ENCODE assay signal across 18 cellular contexts in genomic region chr2:215028231-215028630, GRCh38.
DNase-seq lines count a peak whose midpoint lies in the region; ATAC-seq and TF ChIP-seq lines count a peak whose summit lies in the region.
"Had no signal": no experiment of that assay in that cellular context is flagged by ENCODE, and none has a peak within 500 bp of the region (broad histone marks: within the 10 kb centered on the region; RNA-seq: fewer than 3 reads in every experiment).

No MANE protein-coding gene starts in this region.

- ATAC-seq in naive thymus-derived CD4-positive, alpha-beta T cell: no peak
- ATAC-seq in GM18505 (IDR thresholded peaks at IDR 0.05; ENCODE audit: unreplicated experiment) (no peak), HG02870 (IDR thresholded peaks at IDR 0.05; ENCODE audit: unreplicated experiment) (no peak)
- ATAC-seq: stimulated activated effector memory CD8-positive, alpha-beta T cell treated with anti-CD3 and anti-CD28 coated beads, Interleukin-12 subunit alpha, Interleukin-12 subunit beta, amount 100 ng/mL, for 72 hours had no signal

- H3K4me3 Mint-ChIP-seq in naive thymus-derived CD4-positive, alpha-beta T cell: no peak overlapping the region
- H3K4me3 Mint-ChIP-seq: activated naive CD8-positive, alpha-beta T cell treated with anti-CD3 and anti-CD28 coated beads for 36 hours; central memory CD8-positive, alpha-beta T cell; stimulated activated effector memory CD8-positive, alpha-beta T cell treated with anti-CD3 and anti-CD28 coated beads, Interleukin-12 subunit alpha, Interleukin-12 subunit beta, amount 100 ng/mL, for 72 hours had no signal

- H3K4me3 ChIP-seq in adipocyte (ENCODE audit: low read length): no peak overlapping the region
- no peak overlapping the region for H3K4me3 ChIP-seq in naive thymus-derived CD4-positive, alpha-beta T cell (ENCODE audit: low read length)
- H3K4me3 ChIP-seq: SJCRH30, spleen, transverse colon had no signal

- DNase-seq in GM04504 (ENCODE audit: low read depth): peak; percentile 9
- peak; percentile 72 for DNase-seq in adipocyte (ENCODE audit: low read depth)
- DNase-seq in fibroblast of the conjunctiva (ENCODE audit: low read depth): peak; percentile 10
- DNase-seq in anterior cingulate cortex (lab: John Stamatoyannopoulos, UW): no peak
- no peak for DNase-seq in naive thymus-derived CD4-positive, alpha-beta T cell
- DNase-seq: activated CD4-positive, alpha-beta T cell treated with anti-CD3 and anti-CD28 coated beads, Interleukin-2, amount 50 U/mL, for 4 hours; activated naive CD8-positive, alpha-beta T cell treated with anti-CD3 and anti-CD28 coated beads for 36 hours; activated T-cell treated with anti-CD3 and anti-CD28 coated beads, Interleukin-2, amount 50 U/mL, for 48 hours; NCI-H1930; NCI-H510A; posterior cingulate gyrus; SJCRH30; spleen; transverse colon had no signal

- no peak overlapping the region for H3K27ac Mint-ChIP-seq in naive thymus-derived CD4-positive, alpha-beta T cell
- H3K27ac Mint-ChIP-seq: activated naive CD8-positive, alpha-beta T cell treated with anti-CD3 and anti-CD28 coated beads for 36 hours; stimulated activated effector memory CD8-positive, alpha-beta T cell treated with anti-CD3 and anti-CD28 coated beads, Interleukin-12 subunit alpha, Interleukin-12 subunit beta, amount 100 ng/mL, for 72 hours had no signal

- peaks cover 0 to 4% (median 0%) of the 10 kb centered on the region in 11 donors for H3K9me3 Mint-ChIP-seq in naive thymus-derived CD4-positive, alpha-beta T cell
- H3K9me3 Mint-ChIP-seq: activated naive CD8-positive, alpha-beta T cell treated with anti-CD3 and anti-CD28 coated beads for 36 hours; central memory CD8-positive, alpha-beta T cell; stimulated activated effector memory CD8-positive, alpha-beta T cell treated with anti-CD3 and anti-CD28 coated beads, Interleukin-12 subunit alpha, Interleukin-12 subunit beta, amount 100 ng/mL, for 72 hours had no signal

- peaks cover 0 to 7% (median 0%) of the 10 kb centered on the region in 5 donors for H3K27me3 Mint-ChIP-seq in naive thymus-derived CD4-positive, alpha-beta T cell
- H3K27me3 Mint-ChIP-seq: activated naive CD8-positive, alpha-beta T cell treated with anti-CD3 and anti-CD28 coated beads for 36 hours had no signal

- TF ChIP-seq POLR2A in GM18505 (IDR thresholded peaks at IDR 0.05; ENCODE audit: borderline replicate concordance, extremely low read depth, insufficient read depth, insufficient read length): no peak

- intact Hi-C loops in naive thymus-derived CD4-positive, alpha-beta T cell (cut with micrococcal nuclease): no loop called here

- H3K4me1 ChIP-seq in adipocyte (ENCODE audit: control insufficient read depth, insufficient read depth, low read length): peaks cover 10% of the 10 kb centered on the region
- H3K4me1 ChIP-seq in naive thymus-derived CD4-positive, alpha-beta T cell (ENCODE audit: control insufficient read depth in 2 of 2, insufficient read depth in 2 of 2, low read length in 2 of 2): no peaks in the 10 kb centered on the region
- H3K4me1 ChIP-seq: SJCRH30, spleen, transverse colon had no signal

- no peaks in the 10 kb centered on the region for H3K36me3 Mint-ChIP-seq in naive thymus-derived CD4-positive, alpha-beta T cell
- H3K36me3 Mint-ChIP-seq: activated naive CD8-positive, alpha-beta T cell treated with anti-CD3 and anti-CD28 coated beads for 36 hours; stimulated activated effector memory CD8-positive, alpha-beta T cell treated with anti-CD3 and anti-CD28 coated beads, Interleukin-12 subunit alpha, Interleukin-12 subunit beta, amount 100 ng/mL, for 72 hours had no signal

- H3K27ac ChIP-seq in naive thymus-derived CD4-positive, alpha-beta T cell (ENCODE audit: low read depth, low read length): no peak overlapping the region
- H3K27ac ChIP-seq: SJCRH30, spleen, transverse colon had no signal

- no peaks in the 10 kb centered on the region for H3K27me3 ChIP-seq in adipocyte (replicated peaks; ENCODE audit: control insufficient read depth, insufficient read depth, low read length)
- H3K27me3 ChIP-seq in naive thymus-derived CD4-positive, alpha-beta T cell (ENCODE audit: control insufficient read depth in 2 of 2, insufficient read depth in 2 of 2, low read length in 2 of 2): no peaks in the 10 kb centered on the region
- H3K27me3 ChIP-seq: SJCRH30, spleen, transverse colon had no signal

- H3K9me3 ChIP-seq in adipocyte (ENCODE audit: control insufficient read depth, low read length): no peaks in the 10 kb centered on the region
- H3K9me3 ChIP-seq in naive thymus-derived CD4-positive, alpha-beta T cell (ENCODE audit: control insufficient read depth in 2 of 3, low read length in 3 of 3): no peaks in the 10 kb centered on the region
- H3K9me3 ChIP-seq: SJCRH30, spleen, transverse colon had no signal

- no peak overlapping the region for H3K9ac ChIP-seq in adipocyte (ENCODE audit: low read length)

- no peaks in the 10 kb centered on the region for H3K36me3 ChIP-seq in adipocyte (ENCODE audit: control insufficient read depth, insufficient read depth, low read length, severe bottlenecking)
- no peaks in the 10 kb centered on the region for H3K36me3 ChIP-seq in naive thymus-derived CD4-positive, alpha-beta T cell (ENCODE audit: control insufficient read depth in 2 of 3, insufficient read depth in 3 of 3, low read length in 3 of 3)
- H3K36me3 ChIP-seq: SJCRH30, spleen, transverse colon had no signal

- POLR2A ChIA-PET in naive thymus-derived CD4-positive, alpha-beta T cell (lab: Charles Lee): no interaction called here

- no peaks in the 10 kb centered on the region for H3K4me1 Mint-ChIP-seq in naive thymus-derived CD4-positive, alpha-beta T cell
- H3K4me1 Mint-ChIP-seq: activated naive CD8-positive, alpha-beta T cell treated with anti-CD3 and anti-CD28 coated beads for 36 hours; central memory CD8-positive, alpha-beta T cell; stimulated activated effector memory CD8-positive, alpha-beta T cell treated with anti-CD3 and anti-CD28 coated beads, Interleukin-12 subunit alpha, Interleukin-12 subunit beta, amount 100 ng/mL, for 72 hours had no signal

- CTCF ChIA-PET in naive thymus-derived CD4-positive, alpha-beta T cell (lab: Charles Lee): no interaction called here

Comparison
In these comparisons a context has a peak if more than half of its experiments do, and no peak if none do; other contexts are left out.
1. DNase-seq: peak in GM04504 (single experiment), adipocyte (single experiment) and fibroblast of the conjunctiva (single experiment); none in anterior cingulate cortex (0 of 58) and naive thymus-derived CD4-positive, alpha-beta T cell (0 of 9).